In genomic region chrX:123322531-123322930, GRCh38 we compare ENCODE assay signal across 26 cellular contexts.
"Had no signal": no experiment of that assay in that cellular context is flagged by ENCODE, and none has a peak within 500 bp of the region (broad histone marks: within the 10 kb centered on the region; RNA-seq: fewer than 3 reads in every experiment).

No MANE protein-coding gene starts in this region.

- H2AFZ ChIP-seq: parathyroid adenoma had no signal

- H3K9me3 ChIP-seq: gastrocnemius medialis, neutrophil, prostate gland, sigmoid colon, stomach, thyroid gland, vagina had no signal

- H3K27me3 ChIP-seq: neutrophil, sigmoid colon, stomach, thyroid gland, vagina had no signal

- H3K27ac ChIP-seq: epithelial cell of prostate, gastrocnemius medialis, neutrophil, parathyroid adenoma, prostate gland, sigmoid colon, stomach, thyroid gland, vagina had no signal

- H3K79me2 ChIP-seq: parathyroid adenoma had no signal

- H3K36me3 ChIP-seq: gastrocnemius medialis, neutrophil, prostate gland, sigmoid colon, stomach, thyroid gland, vagina had no signal

- H3K4me3 ChIP-seq: dorsolateral prefrontal cortex, gastrocnemius medialis, lung, prostate gland, sigmoid colon, stomach, thyroid gland, vagina had no signal

- H3K4me1 ChIP-seq: gastrocnemius medialis, parathyroid adenoma, prostate gland, sigmoid colon, stomach, thyroid gland, vagina had no signal

- ATAC-seq: esophagus mucosa; gastrocnemius medialis; left lobe of liver; natural killer cell; right cardiac atrium; stimulated activated effector memory CD8-positive, alpha-beta T cell treated with anti-CD3 and anti-CD28 coated beads, Interleukin-12 subunit alpha, Interleukin-12 subunit beta, amount 100 ng/mL, for 72 hours had no signal

- DNase-seq: cortex of kidney; dorsolateral prefrontal cortex; effector CD4-positive, alpha-beta T cell; endodermal cell; foreskin fibroblast; gastrocnemius medialis; head of caudate nucleus; kidney; natural killer cell; right cardiac atrium; sigmoid colon; stimulated activated CD4-positive, alpha-beta T cell treated with anti-CD3 and anti-CD28 coated beads, Interleukin-2, amount 100 ng/mL, for 24 hours; stimulated activated CD4-positive, alpha-beta T cell treated with anti-CD3 and anti-CD28 coated beads, Interleukin-4, amount 100 ng/mL, for 24 hours; stimulated activated naive CD4-positive, alpha-beta T cell treated with Interleukin-2 at 50 U/mL for 16 hours; stomach; thyroid gland; trophoblast cell had no signal
